Comparison of ENCODE assay signal across 11 cellular contexts in the genomic region with DNA sequence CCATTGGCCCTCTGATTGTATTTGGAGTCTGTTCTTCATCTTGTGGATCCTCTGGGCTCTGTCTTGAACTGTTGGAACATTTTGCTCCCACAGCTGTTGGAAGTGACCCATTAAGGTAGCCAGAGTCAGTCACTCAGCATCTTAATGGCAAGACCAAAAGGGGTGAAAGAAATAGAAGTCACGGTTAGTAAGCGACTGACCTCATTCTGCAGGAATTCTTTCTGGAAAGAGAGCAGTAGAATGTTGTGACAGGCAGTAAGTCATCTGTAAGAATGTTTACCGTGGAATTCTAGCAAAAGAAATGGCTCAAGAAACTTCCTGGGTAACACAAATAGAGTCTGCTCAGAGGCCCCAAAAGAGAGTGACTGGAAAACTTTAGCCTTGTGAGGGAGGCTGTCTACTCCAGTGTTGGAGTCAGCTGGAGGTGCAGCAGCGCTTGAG. TPM values are rescaled to one million over a fixed set of nuclear protein-coding genes. Genes with fewer than 3 reads are reported as not detected.
A peak's percentile ranks its signal among the peaks of the same experiment; 100 is the strongest.
DNase-seq lines count a peak whose midpoint lies in the region; ATAC-seq and TF ChIP-seq lines count a peak whose summit lies in the region.
"Had no signal": no experiment of that assay in that cellular context is flagged by ENCODE, and none has a peak within 500 bp of the region (broad histone marks: within the 10 kb centered on the region; RNA-seq: fewer than 3 reads in every experiment).

No MANE protein-coding gene starts in this region.

- no peak overlapping the region for H3K23ac ChIP-seq in mesendoderm (ENCODE audit: low read length)

- H3K4ac ChIP-seq in mesendoderm (ENCODE audit: low read depth, low read length), result no peak overlapping the region

- no peaks in the 10 kb centered on the region for H3K79me2 ChIP-seq in mesendoderm (ENCODE audit: control insufficient read depth, insufficient read depth, low read length)

- peak; percentile 63 for ATAC-seq in left ventricle myocardium superior
- peak; percentile 85 for ATAC-seq in aorta (ENCODE audit: low FRiP score)
- no peak for ATAC-seq in GM21619 (IDR thresholded peaks at IDR 0.05; ENCODE audit: unreplicated experiment)
- ATAC-seq: left lobe of liver had no signal

- H3K4me2 ChIP-seq in mesendoderm (ENCODE audit: low read length), result no peak overlapping the region

- H3K4me1 ChIP-seq in left ventricle myocardium inferior, result no peaks in the 10 kb centered on the region
- H3K4me1 ChIP-seq in mesendoderm (ENCODE audit: control insufficient read depth, low read depth, low read length), result no peaks in the 10 kb centered on the region
- H3K4me1 ChIP-seq in aorta (ENCODE audit: control insufficient read depth in 1 of 2, insufficient read depth in 2 of 2, low read length in 2 of 2), result peaks cover 0 to 10% of the 10 kb centered on the region in 2 donors

- H4K5ac ChIP-seq in mesendoderm (ENCODE audit: low read length), result no peak overlapping the region

- H3K36me3 ChIP-seq in left ventricle myocardium inferior (no peaks in the 10 kb centered on the region), mesendoderm (ENCODE audit: control insufficient read depth, insufficient read depth, low read length) (no peaks in the 10 kb centered on the region), aorta (ENCODE audit: control insufficient read depth in 1 of 2, insufficient read depth in 2 of 2, low read length in 1 of 2) (no peaks in the 10 kb centered on the region)

- H4K8ac ChIP-seq in mesendoderm (ENCODE audit: low read depth, low read length), result no peak overlapping the region

- H3K4me3 ChIP-seq in left ventricle myocardium inferior (no peak overlapping the region), choroid plexus epithelial cell (ENCODE audit: low read depth, low read length) (no peak overlapping the region), mesendoderm (ENCODE audit: low read length) (no peak overlapping the region), aorta (ENCODE audit: low read length in 2 of 2) (no peak overlapping the region)

- no peak overlapping the region for H3K9ac ChIP-seq in mesendoderm (ENCODE audit: low read length)

- DNase-seq in left ventricle myocardium superior (no peak), left ventricle myocardium inferior (no peak), choroid plexus epithelial cell (ENCODE audit: low read depth) (peak; percentile 75), mesendoderm (peak; percentile 93), aorta (peak in 1 of 2 donors; percentile 45), T-helper 1 cell (no peak), GF-D8 (lab: John Stamatoyannopoulos, UW) (no peak)
- DNase-seq: activated CD8-positive, alpha-beta memory T cell treated with anti-CD3 and anti-CD28 coated beads, Interleukin-2, amount 50 U/mL, for 4 hours; NCI-H1694 treated with DMSO at 0.1 percent for 48 hours had no signal

- H2BK5ac ChIP-seq in mesendoderm (ENCODE audit: low read length), result no peak overlapping the region

- H3K27ac ChIP-seq in left ventricle myocardium inferior (replicated peaks), result no peak overlapping the region
- peak overlapping the region; percentile 56 for H3K27ac ChIP-seq in mesendoderm (ENCODE audit: low read depth, low read length)
- H3K27ac ChIP-seq in aorta (ENCODE audit: low read depth in 1 of 2, low read length in 2 of 2), result peak overlapping the region; percentile 90 to 94

- no peak overlapping the region for H2BK120ac ChIP-seq in mesendoderm (ENCODE audit: low read depth, low read length)

- no CpG with 5 or more reads among the region's 4 CpGs for WGBS in mesendoderm (ENCODE audit: extremely low coverage, insufficient coverage, low lambda C conversion rate)
- 6% methylated on average over 4 of the region's 4 CpGs for WGBS in aorta, 2 donors

- intact Hi-C loops in left ventricle myocardium superior (cut with micrococcal nuclease) (no loop called here), left ventricle myocardium inferior (cut with micrococcal nuclease) (no loop called here), aorta (cut with DNase I) (loop anchor here in 1 of 2 donors (1.0 to 10.0 kb wide), 3 partner anchors 83 to 178 kb away; no protein-coding TSS in a partner anchor)

- H3K18ac ChIP-seq in mesendoderm (ENCODE audit: low read length), result peak overlapping the region; percentile 91

- H2AK5ac ChIP-seq in mesendoderm (ENCODE audit: low read length), result no peak overlapping the region

- H2BK15ac ChIP-seq in mesendoderm (replicated peaks; ENCODE audit: low read depth), result peak overlapping the region; percentile 92

- TF ChIP-seq CTCF in left ventricle myocardium inferior (IDR thresholded peaks at IDR 0.05; ENCODE audit: borderline replicate concordance), result no peak
- no peak for TF ChIP-seq CTCF in choroid plexus epithelial cell (conservative IDR thresholded peaks at IDR 0.05; ENCODE audit: low read depth, low read length)

- no peaks in the 10 kb centered on the region for H3K79me1 ChIP-seq in mesendoderm (ENCODE audit: low read length)

- H3K27me3 ChIP-seq in left ventricle myocardium inferior (ENCODE audit: low read depth) (peaks cover 8% of the 10 kb centered on the region), mesendoderm (ENCODE audit: insufficient read depth, low read length, poor library complexity) (no peaks in the 10 kb centered on the region), aorta (ENCODE audit: control insufficient read depth in 1 of 2, insufficient read depth in 2 of 2, low read length in 1 of 2) (no peaks in the 10 kb centered on the region)

- H3K56ac ChIP-seq in mesendoderm (ENCODE audit: low read length), result no peak overlapping the region

- H3K9me3 ChIP-seq in left ventricle myocardium inferior (replicated peaks) (no peaks in the 10 kb centered on the region), aorta (ENCODE audit: control insufficient read depth, low read length) (no peaks in the 10 kb centered on the region)

RNA-seq across cellular contexts. Expression of a gene that starts 28.6 kb away (rescaled TPM):
- total RNA-seq in left ventricle myocardium superior (2.5 TPM), left ventricle myocardium inferior (3.4 TPM), aorta (1,000 to 10,000 TPM in 1 of 2 donors, 100 to 1,000 TPM in 1; 117 to 1,047 TPM)
- polyA plus RNA-seq in mesendoderm (2013, experiment 1 of 2), result 16.1 TPM
- 16.9 TPM for polyA plus RNA-seq in mesendoderm (2013, experiment 2 of 2)
- 10 to 100 TPM in 1 of 2 donors, 1 to 10 TPM in 1; 8.5 to 88.4 TPM for polyA plus RNA-seq in aorta

Comparison
In these comparisons a context has a peak if more than half of its experiments do, and no peak if none do; other contexts are left out.
1. DNase-seq: peak in choroid plexus epithelial cell (single experiment) and mesendoderm (single experiment); none in left ventricle myocardium superior (single experiment), left ventricle myocardium inferior (single experiment), T-helper 1 cell (0 of 5) and GF-D8 (single experiment).
2. RNA of a gene that starts 28.6 kb away (total RNA-seq): 117 to 1,047 TPM in aorta; 3.4 TPM in left ventricle myocardium inferior (single experiment) and 2.5 TPM in left ventricle myocardium superior (single experiment); every median in the first group is over 10 times any median in the second.